Comparison of ENCODE assay signal across 11 cellular contexts in the genomic region with DNA sequence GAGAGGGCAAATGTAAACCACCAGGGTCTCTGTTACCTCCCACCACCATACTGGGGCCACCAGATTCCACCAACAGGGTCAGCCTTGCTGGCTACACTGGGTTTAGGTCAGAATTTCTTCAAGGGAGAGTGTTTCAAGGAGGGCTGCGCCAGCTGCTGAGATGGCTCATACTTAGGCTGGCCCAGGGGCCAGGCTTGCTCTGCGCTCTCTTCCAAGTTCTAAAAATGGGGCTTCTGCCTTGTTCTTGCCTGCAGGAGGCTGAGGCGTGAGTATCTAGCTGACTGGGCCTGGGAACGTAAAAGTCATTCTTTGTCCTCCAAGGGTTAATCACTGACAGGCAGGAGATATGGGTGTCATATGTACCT. TPM values are rescaled to one million over a fixed set of nuclear protein-coding genes. Genes with fewer than 3 reads are reported as not detected.
DNase-seq lines count a peak whose midpoint lies in the region; ATAC-seq and TF ChIP-seq lines count a peak whose summit lies in the region.
"Had no signal": no experiment of that assay in that cellular context is flagged by ENCODE, and none has a peak within 500 bp of the region (broad histone marks: within the 10 kb centered on the region; RNA-seq: fewer than 3 reads in every experiment).

No MANE protein-coding gene starts in this region.

- H3K9me3 Mint-ChIP-seq in activated CD8-positive, alpha-beta memory T cell treated with anti-CD3 and anti-CD28 coated beads, Interleukin-2, amount 10 ng/mL, durations not matched to agents 7 days and 5 days (ENCODE audit: low read depth): no peaks in the 10 kb centered on the region
- H3K9me3 Mint-ChIP-seq: activated B cell treated with CpG ODN at 0.5 μM for 24 hours; activated T-helper 1 cell treated with anti-CD3 and anti-CD28 coated beads, Interleukin-12 subunit alpha, Interleukin-12 subunit beta, Interleukin-2, Interleukin-4 antibody, amounts not matched to agents 30 ng/mL and 10 ng/mL and 1 ng/mL, durations not matched to agents 14 hours and 24 hours and 36 hours had no signal

- H2AFZ ChIP-seq in GM23248: peak overlapping the region; percentile 32; the same call in 1 of the 2 replicates
- no peak overlapping the region for H2AFZ ChIP-seq in hepatocyte
- H2AFZ ChIP-seq in smooth muscle cell (ENCODE audit: low read depth): no peak overlapping the region

- peak overlapping the region; percentile 63 for H3K9ac ChIP-seq in GM23248
- peak overlapping the region; percentile 79 for H3K9ac ChIP-seq in adipocyte (ENCODE audit: low read length)
- peak overlapping the region; percentile 67 for H3K9ac ChIP-seq in smooth muscle cell (ENCODE audit: low read depth)

- CTCF ChIA-PET in activated CD8-positive, alpha-beta memory T cell treated with anti-CD3 and anti-CD28 coated beads, Interleukin-2, amount 10 ng/mL, durations not matched to agents 7 days and 5 days (lab: Charles Lee): interaction anchor here (1.1 kb wide), 1 partner anchor 10 kb away, joined by 4 read pairs; no protein-coding TSS in a partner anchor

- H4K20me1 ChIP-seq in GM23248 (ENCODE audit: insufficient read depth) (no peaks in the 10 kb centered on the region), hepatocyte (ENCODE audit: insufficient read depth, poor library complexity, severe bottlenecking) (no peaks in the 10 kb centered on the region), smooth muscle cell (ENCODE audit: low read depth) (no peaks in the 10 kb centered on the region)

- WGBS in GM23248 (ENCODE audit: low coverage in 1 of 2, low lambda C conversion rate in 2 of 2, missing lambda C conversion rate in 2 of 2), 2 experiments: 6 to 16% methylated on average over 4 of the region's 4 CpGs
- WGBS in hepatocyte (ENCODE audit: low lambda C conversion rate, missing lambda C conversion rate): 90% methylated on average over 4 of the region's 4 CpGs
- WGBS in smooth muscle cell (ENCODE audit: low lambda C conversion rate): 63% methylated on average over 4 of the region's 4 CpGs

- H3K4me3 ChIP-seq in GM23248 (peak overlapping the region; percentile 25; the same call in 1 of the 2 replicates), adipocyte (ENCODE audit: low read length) (peak overlapping the region; percentile 10), hepatocyte (no peak overlapping the region), smooth muscle cell (no peak overlapping the region)

- peaks cover 24% of the 10 kb centered on the region for H3F3A ChIP-seq in GM23248 (ENCODE audit: insufficient read depth)
- H3F3A ChIP-seq in smooth muscle cell (ENCODE audit: low read depth): peaks cover 10% of the 10 kb centered on the region

- H3K79me2 ChIP-seq in GM23248 (ENCODE audit: insufficient read depth) (no peaks in the 10 kb centered on the region), hepatocyte (no peaks in the 10 kb centered on the region), smooth muscle cell (ENCODE audit: low read depth) (no peaks in the 10 kb centered on the region)

- in situ Hi-C loops in GM23248 (cut with MboI): no loop called here

- H3K27ac Mint-ChIP-seq in activated CD8-positive, alpha-beta memory T cell treated with anti-CD3 and anti-CD28 coated beads, Interleukin-2, amount 10 ng/mL, durations not matched to agents 7 days and 5 days: no peak overlapping the region
- H3K27ac Mint-ChIP-seq: activated B cell treated with CpG ODN at 0.5 μM for 24 hours; activated T-helper 1 cell treated with anti-CD3 and anti-CD28 coated beads, Interleukin-12 subunit alpha, Interleukin-12 subunit beta, Interleukin-2, Interleukin-4 antibody, amounts not matched to agents 30 ng/mL and 10 ng/mL and 1 ng/mL, durations not matched to agents 14 hours and 24 hours and 36 hours had no signal

- H3K27me3 Mint-ChIP-seq in activated CD8-positive, alpha-beta memory T cell treated with anti-CD3 and anti-CD28 coated beads, Interleukin-2, amount 10 ng/mL, durations not matched to agents 7 days and 5 days: no peaks in the 10 kb centered on the region
- H3K27me3 Mint-ChIP-seq: activated B cell treated with CpG ODN at 0.5 μM for 24 hours had no signal

- H3K4me3 Mint-ChIP-seq in activated CD8-positive, alpha-beta memory T cell treated with anti-CD3 and anti-CD28 coated beads, Interleukin-2, amount 10 ng/mL, durations not matched to agents 7 days and 5 days: no peak overlapping the region
- H3K4me3 Mint-ChIP-seq: activated B cell treated with CpG ODN at 0.5 μM for 24 hours; activated T-helper 1 cell treated with anti-CD3 and anti-CD28 coated beads, Interleukin-12 subunit alpha, Interleukin-12 subunit beta, Interleukin-2, Interleukin-4 antibody, amounts not matched to agents 30 ng/mL and 10 ng/mL and 1 ng/mL, durations not matched to agents 14 hours and 24 hours and 36 hours had no signal

- H3K9me2 ChIP-seq in GM23248 (ENCODE audit: insufficient read depth) (no peaks in the 10 kb centered on the region), hepatocyte (replicated peaks; ENCODE audit: insufficient read depth) (no peaks in the 10 kb centered on the region)

- H3K36me3 ChIP-seq in GM23248 (ENCODE audit: low read depth): no peaks in the 10 kb centered on the region
- H3K36me3 ChIP-seq in adipocyte (ENCODE audit: control insufficient read depth, insufficient read depth, low read length, severe bottlenecking): no peaks in the 10 kb centered on the region
- H3K36me3 ChIP-seq in hepatocyte (replicated peaks; ENCODE audit: insufficient read depth, low read depth): no peaks in the 10 kb centered on the region
- H3K36me3 ChIP-seq in smooth muscle cell (ENCODE audit: low read depth): no peaks in the 10 kb centered on the region

- H3K4me2 ChIP-seq in GM23248 (ENCODE audit: unreplicated experiment): peak overlapping the region; percentile 58
- no peak overlapping the region for H3K4me2 ChIP-seq in hepatocyte
- peak overlapping the region; percentile 22 for H3K4me2 ChIP-seq in smooth muscle cell

- TF ChIP-seq CTCF in hepatocyte (IDR thresholded peaks at IDR 0.05; ENCODE audit: poor library complexity) (no peak), smooth muscle cell (IDR thresholded peaks at IDR 0.05; ENCODE audit: borderline replicate concordance, insufficient read depth, poor library complexity, severe bottlenecking) (no peak)

- peak; percentile 84 for DNase-seq in GM23248
- DNase-seq in adipocyte (ENCODE audit: low read depth): no peak
- DNase-seq in hepatocyte (ENCODE audit: low spot score): no peak
- DNase-seq in smooth muscle cell (lab: John Stamatoyannopoulos, UW; ENCODE audit: unreplicated experiment): no peak
- DNase-seq in activated CD8-positive, alpha-beta memory T cell treated with anti-CD3 and anti-CD28 coated beads, Interleukin-2, amount 10 ng/mL, durations not matched to agents 7 days and 5 days: no peak
- no peak for DNase-seq in occipital lobe (lab: John Stamatoyannopoulos, UW)
- no peak for DNase-seq in UCSD-AML1 (lab: John Stamatoyannopoulos, UW; ENCODE audit: unreplicated experiment)
- DNase-seq: activated B cell treated with CpG ODN at 0.5 μM for 24 hours, NCI-H187 had no signal

- H3K4me1 ChIP-seq in GM23248 (ENCODE audit: insufficient read depth): peaks cover 54% of the 10 kb centered on the region
- H3K4me1 ChIP-seq in adipocyte (ENCODE audit: control insufficient read depth, insufficient read depth, low read length): peaks cover 56% of the 10 kb centered on the region
- peaks cover 8% of the 10 kb centered on the region for H3K4me1 ChIP-seq in hepatocyte (ENCODE audit: insufficient read depth)
- no peaks in the 10 kb centered on the region for H3K4me1 ChIP-seq in smooth muscle cell (ENCODE audit: low read depth)

- no peaks in the 10 kb centered on the region for H3K4me1 Mint-ChIP-seq in activated CD8-positive, alpha-beta memory T cell treated with anti-CD3 and anti-CD28 coated beads, Interleukin-2, amount 10 ng/mL, durations not matched to agents 7 days and 5 days
- H3K4me1 Mint-ChIP-seq: activated B cell treated with CpG ODN at 0.5 μM for 24 hours had no signal

- H3K9me3 ChIP-seq in GM23248 (ENCODE audit: low read depth) (no peaks in the 10 kb centered on the region), adipocyte (ENCODE audit: control insufficient read depth, low read length) (no peaks in the 10 kb centered on the region), hepatocyte (ENCODE audit: low read depth) (no peaks in the 10 kb centered on the region), smooth muscle cell (replicated peaks; ENCODE audit: low read depth) (no peaks in the 10 kb centered on the region)

- peaks cover 1% of the 10 kb centered on the region for H3K36me3 Mint-ChIP-seq in activated CD8-positive, alpha-beta memory T cell treated with anti-CD3 and anti-CD28 coated beads, Interleukin-2, amount 10 ng/mL, durations not matched to agents 7 days and 5 days

- H3K27ac ChIP-seq in GM23248 (peak overlapping the region; percentile 94), hepatocyte (peak overlapping the region; percentile 91), smooth muscle cell (ENCODE audit: low read depth) (peak overlapping the region; percentile 92)

- no peak for ATAC-seq in activated CD8-positive, alpha-beta memory T cell treated with anti-CD3 and anti-CD28 coated beads, Interleukin-2, amount 10 ng/mL, durations not matched to agents 7 days and 5 days
- ATAC-seq in GM19463 (IDR thresholded peaks at IDR 0.05; ENCODE audit: unreplicated experiment): no peak

- H3K27me3 ChIP-seq in GM23248 (replicated peaks; ENCODE audit: insufficient read depth) (no peaks in the 10 kb centered on the region), adipocyte (replicated peaks; ENCODE audit: control insufficient read depth, insufficient read depth, low read length) (no peaks in the 10 kb centered on the region), hepatocyte (no peaks in the 10 kb centered on the region), smooth muscle cell (ENCODE audit: low read depth) (no peaks in the 10 kb centered on the region)

RNA-seq across cellular contexts. Expression of gene MRPL33, which starts 28.1 kb away (rescaled TPM):
- total RNA-seq in GM23248 (2014; rRNA removed; shearing (Covaris generic)): 24.2 and 70.8 TPM in 2 replicates
- 338 and 340 TPM in 2 replicates for polyA plus RNA-seq in GM23248 (2016; fragmentation: Nextera tagmentation; extraction: Ambion mirVana)
- total RNA-seq in hepatocyte: 148 and 206 TPM in 2 replicates
- polyA plus RNA-seq in hepatocyte: 311 and 315 TPM in 2 replicates
- total RNA-seq in smooth muscle cell: 94.5 and 142 TPM in 2 replicates
- 192 and 193 TPM in 2 replicates for polyA plus RNA-seq in smooth muscle cell
- total RNA-seq in activated CD8-positive, alpha-beta memory T cell treated with anti-CD3 and anti-CD28 coated beads, Interleukin-2, amount 10 ng/mL, durations not matched to agents 7 days and 5 days: 10 to 100 TPM; 49.0 to 62.0 TPM
- 39.1 TPM for total RNA-seq in occipital lobe

Comparison
In these comparisons a context has a peak if more than half of its experiments do, and no peak if none do; other contexts are left out.
1. H3K4me3 ChIP-seq: peak in GM23248 (single experiment) and adipocyte (single experiment); none in hepatocyte (single experiment) and smooth muscle cell (single experiment).
2. Peak in every context shown above with its lines, with median percentiles within 50 percentile points of each other: H3K27ac ChIP-seq and H3K9ac ChIP-seq.